In genomic region chr6:56176741-56177140, GRCh38 we compare ENCODE assay signal across 24 cellular contexts.
"Had no signal": no experiment of that assay in that cellular context is flagged by ENCODE, and none has a peak within 500 bp of the region (broad histone marks: within the 10 kb centered on the region; RNA-seq: fewer than 3 reads in every experiment).

No MANE protein-coding gene starts in this region.

- DNase-seq: dermis blood vessel endothelial cell; dorsolateral prefrontal cortex; effector CD4-positive, alpha-beta T cell; effector memory CD4-positive, alpha-beta T cell; foreskin keratinocyte; glutamatergic neuron; head of caudate nucleus; heart right ventricle; hippocampal formation; left cardiac atrium; left ventricle myocardium superior; lower lobe of right lung; mesenchymal stem cell; mucosa of descending colon; naive B cell had no signal

- H3K36me3 ChIP-seq: esophagus muscularis mucosa, gastroesophageal sphincter, heart right ventricle, left lung, lower lobe of right lung had no signal

- ATAC-seq: foreskin keratinocyte, gastroesophageal sphincter, heart right ventricle, left cardiac atrium, left lung, left ventricle myocardium superior, lower lobe of right lung, mucosa of descending colon had no signal

- H3K27me3 ChIP-seq: dorsolateral prefrontal cortex, esophagus muscularis mucosa, foreskin keratinocyte, gastroesophageal sphincter, heart right ventricle, left lung had no signal

- FAIRE-seq: colon, endothelial cell of umbilical vein, frontal cortex, islet of Langerhans, keratinocyte had no signal

- H3K4me1 ChIP-seq: esophagus muscularis mucosa, foreskin keratinocyte, gastroesophageal sphincter, left lung, lower lobe of right lung had no signal

- H3K4me3 ChIP-seq: coronary artery, dorsolateral prefrontal cortex, esophagus muscularis mucosa, gastroesophageal sphincter, heart right ventricle, left lung, lower lobe of right lung, mucosa of descending colon had no signal

- H3K27ac ChIP-seq: coronary artery, dorsolateral prefrontal cortex, esophagus muscularis mucosa, foreskin keratinocyte, gastroesophageal sphincter, heart right ventricle, left lung, lower lobe of right lung had no signal
